Comparison of ENCODE assay signal across 9 cellular contexts in the genomic region with DNA sequence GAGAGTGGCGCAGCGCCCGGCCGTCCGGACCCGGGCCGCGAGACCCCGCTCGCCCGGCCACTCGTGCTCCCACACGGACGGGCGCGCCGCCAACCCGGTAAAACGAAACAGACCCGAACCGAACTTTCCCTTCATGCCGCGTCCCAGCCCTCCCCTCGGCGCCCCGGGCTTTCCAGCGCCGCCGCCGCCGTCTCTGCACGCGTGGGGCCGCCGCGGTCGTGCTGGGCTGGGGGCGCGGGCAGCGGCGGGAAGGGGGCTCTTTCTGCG. TPM values are rescaled to one million over a fixed set of nuclear protein-coding genes. Genes with fewer than 3 reads are reported as not detected.
DNase-seq lines count a peak whose midpoint lies in the region; ATAC-seq and TF ChIP-seq lines count a peak whose summit lies in the region.
"Had no signal": no experiment of that assay in that cellular context is flagged by ENCODE, and none has a peak within 500 bp of the region (broad histone marks: within the 10 kb centered on the region; RNA-seq: fewer than 3 reads in every experiment).

No MANE protein-coding gene starts in this region.

- POLR2A ChIA-PET in activated CD4-positive, alpha-beta T cell treated with anti-CD3 and anti-CD28 coated beads, Interleukin-2, amount 10 ng/mL, durations not matched to agents 7 days and 5 days (lab: Charles Lee), result no interaction called here

- H3K27me3 ChIP-seq in WERI-Rb-1 (ENCODE audit: insufficient read depth, low read depth, severe bottlenecking), result no peaks in the 10 kb centered on the region
- H3K27me3 ChIP-seq in iPS-20b (ENCODE audit: insufficient read depth, low read length), result peaks cover 13% of the 10 kb centered on the region; the same call in 1 of the 2 replicates

- DNase-seq in activated CD4-positive, alpha-beta T cell treated with anti-CD3 and anti-CD28 coated beads, Interleukin-2, amount 10 ng/mL, durations not matched to agents 7 days and 5 days, result peak; percentile 42
- DNase-seq in activated CD4-positive, alpha-beta T cell treated with anti-CD3 and anti-CD28 coated beads, Interleukin-2, amount 50 U/mL, for 48 hours, result no peak
- DNase-seq in WERI-Rb-1 (no peak), substantia nigra (lab: John Stamatoyannopoulos, UW) (no peak), ureter (ENCODE audit: low spot score) (no peak)
- DNase-seq: CD4-positive, CD25-positive, alpha-beta regulatory T cell had no signal

- H3K4me3 Mint-ChIP-seq in activated CD4-positive, alpha-beta T cell treated with anti-CD3 and anti-CD28 coated beads, Interleukin-2, amount 10 ng/mL, durations not matched to agents 7 days and 5 days, result no peak overlapping the region

- H3K36me3 Mint-ChIP-seq in activated CD4-positive, alpha-beta T cell treated with anti-CD3 and anti-CD28 coated beads, Interleukin-2, amount 10 ng/mL, durations not matched to agents 7 days and 5 days (ENCODE audit: low read depth), result no peaks in the 10 kb centered on the region
- H3K36me3 Mint-ChIP-seq: CD4-positive, CD25-positive, alpha-beta regulatory T cell had no signal

- H3K36me3 ChIP-seq in WERI-Rb-1 (peaks cover 8% of the 10 kb centered on the region), iPS-20b (ENCODE audit: insufficient read depth, low read depth, low read length) (no peaks in the 10 kb centered on the region)

- no peaks in the 10 kb centered on the region for H3K9me3 Mint-ChIP-seq in activated CD4-positive, alpha-beta T cell treated with anti-CD3 and anti-CD28 coated beads, Interleukin-2, amount 10 ng/mL, durations not matched to agents 7 days and 5 days

- no peak for TF ChIP-seq CTCF in WERI-Rb-1 (IDR thresholded peaks at IDR 0.05; ENCODE audit: low read depth, low read length)

- H3K27ac ChIP-seq in WERI-Rb-1, result peak overlapping the region; percentile 95
- no peak overlapping the region for H3K27ac ChIP-seq in iPS-20b (ENCODE audit: low read length)
- peak overlapping the region; percentile 77 for H3K27ac ChIP-seq in substantia nigra (ENCODE audit: low read depth, low read length, poor library complexity, severe bottlenecking)

- H3K9me3 ChIP-seq in WERI-Rb-1 (ENCODE audit: severe bottlenecking) (no peaks in the 10 kb centered on the region), iPS-20b (ENCODE audit: insufficient read depth, low read depth, low read length) (no peaks in the 10 kb centered on the region)

- peaks cover 14% of the 10 kb centered on the region for H3K4me1 ChIP-seq in iPS-20b (ENCODE audit: insufficient read depth, low read length)

- CTCF ChIA-PET in activated CD4-positive, alpha-beta T cell treated with anti-CD3 and anti-CD28 coated beads, Interleukin-2, amount 10 ng/mL, durations not matched to agents 7 days and 5 days (lab: Charles Lee), result interaction anchor here (0.6 kb wide), 1 partner anchor 643 kb away, joined by 3 read pairs; no protein-coding TSS in a partner anchor

- peaks cover 14% of the 10 kb centered on the region for H3K4me1 Mint-ChIP-seq in activated CD4-positive, alpha-beta T cell treated with anti-CD3 and anti-CD28 coated beads, Interleukin-2, amount 10 ng/mL, durations not matched to agents 7 days and 5 days

- peak overlapping the region; percentile 71; the same call in 1 of the 2 replicates for H3K9ac ChIP-seq in iPS-20b (ENCODE audit: low read depth, low read length)

- no peak overlapping the region for H3K27ac Mint-ChIP-seq in activated CD4-positive, alpha-beta T cell treated with anti-CD3 and anti-CD28 coated beads, Interleukin-2, amount 10 ng/mL, durations not matched to agents 7 days and 5 days
- H3K27ac Mint-ChIP-seq: CD4-positive, CD25-positive, alpha-beta regulatory T cell had no signal

- peak overlapping the region; percentile 67 for H3K4me3 ChIP-seq in WERI-Rb-1 (ENCODE audit: low read depth, low read length)
- H3K4me3 ChIP-seq in iPS-20b (ENCODE audit: low read length), result peak overlapping the region; percentile 64; the same call in 1 of the 2 replicates

- H3K27me3 Mint-ChIP-seq in activated CD4-positive, alpha-beta T cell treated with anti-CD3 and anti-CD28 coated beads, Interleukin-2, amount 10 ng/mL, durations not matched to agents 7 days and 5 days, result peaks cover 4% of the 10 kb centered on the region

- no peak for ATAC-seq in GM21360 (IDR thresholded peaks at IDR 0.05; ENCODE audit: unreplicated experiment)
- no peak for ATAC-seq in HG03196 (IDR thresholded peaks at IDR 0.05; ENCODE audit: unreplicated experiment)

RNA-seq across cellular contexts. Expression of a gene that starts 0.2 kb away (rescaled TPM):
- total RNA-seq in activated CD4-positive, alpha-beta T cell treated with anti-CD3 and anti-CD28 coated beads, Interleukin-2, amount 10 ng/mL, durations not matched to agents 7 days and 5 days, result 10 to 100 TPM; 12.0 to 12.7 TPM
- total RNA-seq in ureter, result 43.7 TPM
